ENCODE assay signal across 24 cellular contexts in genomic region chr10:6255548-6256061, GRCh38. TPM values are rescaled to one million over a fixed set of nuclear protein-coding genes. Genes with fewer than 3 reads are reported as not detected.
DNase-seq lines count a peak whose midpoint lies in the region; ATAC-seq and TF ChIP-seq lines count a peak whose summit lies in the region.
"Had no signal": no experiment of that assay in that cellular context is flagged by ENCODE, and none has a peak within 500 bp of the region (broad histone marks: within the 10 kb centered on the region; RNA-seq: fewer than 3 reads in every experiment).

No MANE protein-coding gene starts in this region.

- DNase-seq in left lobe of liver (ENCODE audit: low spot score) (peak; percentile 90), osteoblast (ENCODE audit: insufficient read length, low spot score, missing footprints) (peak; percentile 35), NCI-H524 (lab: John Stamatoyannopoulos, UW) (no peak), mucosa of gallbladder (ENCODE audit: low spot score) (no peak), activated gamma-delta T cell treated with Interleukin-2 at 50 U/mL for 16 hours (no peak)
- DNase-seq: ACHN; activated CD4-positive, alpha-beta T cell treated with anti-CD3 and anti-CD28 coated beads for 1 hour; activated naive CD4-positive, alpha-beta T cell treated with Interleukin-2 at 50 U/mL for 16 hours; adrenal gland; BE2C; KBM-7; MM.1S; NCI-H2081; NCI-H226; NCI-H82; stimulated activated CD8-positive, alpha-beta memory T cell treated with anti-CD3 and anti-CD28 coated beads, Interleukin-4, amount 100 ng/mL, for 48 hours; stimulated activated naive CD8-positive, alpha-beta T cell treated with anti-CD3 and anti-CD28 coated beads, Interleukin-15, amount 100 ng/mL, for 72 hours; tibial artery had no signal

- TF ChIP-seq CTCF in C4-2B (conservative IDR thresholded peaks at IDR 0.05) (no peak), VCaP (conservative IDR thresholded peaks at IDR 0.05) (no peak), osteoblast (IDR thresholded peaks at IDR 0.05; ENCODE audit: extremely low read depth, low read depth, low read length) (no peak)

- ATAC-seq in left lobe of liver (peak; percentile 93), HG02763 (IDR thresholded peaks at IDR 0.05; ENCODE audit: unreplicated experiment) (no peak)
- ATAC-seq: stimulated activated naive CD8-positive, alpha-beta T cell treated with anti-CD3 and anti-CD28 coated beads, Interleukin-15, amount 100 ng/mL, for 72 hours had no signal

- H3K79me2 ChIP-seq in osteoblast (ENCODE audit: insufficient read depth, low read length) = no peaks in the 10 kb centered on the region

- H3K36me3 ChIP-seq in osteoblast (ENCODE audit: insufficient read depth, low read length) = no peaks in the 10 kb centered on the region
- H3K36me3 ChIP-seq: adrenal gland, BE2C, tibial artery had no signal

- H4K20me1 ChIP-seq in osteoblast (ENCODE audit: insufficient read depth, low read length) = no peaks in the 10 kb centered on the region

- H3K4me2 ChIP-seq in osteoblast (ENCODE audit: insufficient read depth, low read length) = no peak overlapping the region

- H3K27ac ChIP-seq in C4-2B (peak overlapping the region; percentile 65), VCaP (peak overlapping the region; percentile 67), osteoblast (ENCODE audit: low read depth, low read length) (no peak overlapping the region)
- H3K27ac ChIP-seq: adrenal gland, RWPE1, SK-N-MC, skin epidermis, tibial artery had no signal

- H3K27me3 ChIP-seq in osteoblast (ENCODE audit: insufficient read depth, low read length) = no peaks in the 10 kb centered on the region
- H3K27me3 ChIP-seq: adrenal gland, BE2C, tibial artery had no signal

- H3K4me1 ChIP-seq in osteoblast (ENCODE audit: insufficient read depth, low read length) = no peaks in the 10 kb centered on the region
- H3K4me1 ChIP-seq: adrenal gland, BE2C, tibial artery had no signal

- no peaks in the 10 kb centered on the region for H3K9me3 ChIP-seq in osteoblast (ENCODE audit: low read depth, low read length)
- H3K9me3 ChIP-seq: adrenal gland, BE2C, tibial artery had no signal

- no peak overlapping the region for H2AFZ ChIP-seq in osteoblast (ENCODE audit: low read length)

- H3K4me3 ChIP-seq in osteoblast (ENCODE audit: insufficient read depth, low read length) = no peak overlapping the region
- H3K4me3 ChIP-seq: adrenal gland, SK-N-MC, skin epidermis, tibial artery had no signal

RNA-seq across cellular contexts. Expression of gene PFKFB3, which starts 52.9 kb away (rescaled TPM):
- total RNA-seq in left lobe of liver = 39.2 TPM
- total RNA-seq in osteoblast = 7.1 and 19.2 TPM in 2 replicates
- total RNA-seq in mucosa of gallbladder = 100 TPM

Comparison
In these comparisons a context has a peak if more than half of its experiments do, and no peak if none do; other contexts are left out.
1. DNase-seq: peak in left lobe of liver (single experiment) and osteoblast (single experiment); none in NCI-H524 (0 of 2), mucosa of gallbladder (single experiment) and activated gamma-delta T cell treated with Interleukin-2 at 50 U/mL for 16 hours (single experiment).